Comparison of ENCODE assay signal across 23 cellular contexts in the genomic region with DNA sequence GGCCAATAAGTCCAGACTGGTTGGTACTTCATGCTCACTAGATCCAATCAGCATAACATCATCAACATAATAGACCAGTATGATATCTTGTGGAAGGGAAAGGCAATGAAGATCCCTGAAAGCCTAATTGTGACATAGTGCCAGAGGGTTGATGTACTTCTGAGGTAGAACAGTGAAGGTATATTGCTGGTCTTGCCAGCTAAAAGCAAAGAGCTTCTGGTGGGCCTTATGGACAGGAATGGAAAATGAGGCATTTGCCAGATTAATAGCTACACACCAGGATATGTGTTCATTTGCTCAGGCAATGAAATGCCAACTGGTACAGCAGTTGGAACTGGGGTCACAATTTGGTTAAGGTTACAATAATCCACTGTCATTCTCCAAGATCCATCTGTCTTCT.
"Had no signal": no experiment of that assay in that cellular context is flagged by ENCODE, and none has a peak within 500 bp of the region (broad histone marks: within the 10 kb centered on the region; RNA-seq: fewer than 3 reads in every experiment).

No MANE protein-coding gene starts in this region.

- H3K36me3 ChIP-seq: stomach, suprapubic skin, thoracic aorta, thyroid gland, tibial artery, tibial nerve, transverse colon, upper lobe of left lung, upper lobe of right lung, uterus, vagina had no signal

- H3K4me3 ChIP-seq: stomach, suprapubic skin, testis, thoracic aorta, thyroid gland, tibial artery, tibial nerve, transverse colon, upper lobe of left lung, upper lobe of right lung, uterus, vagina had no signal

- H3K9me3 ChIP-seq: stomach, suprapubic skin, testis, thoracic aorta, thyroid gland, tibial artery, tibial nerve, transverse colon, upper lobe of left lung, upper lobe of right lung, uterus, vagina had no signal

- DNase-seq: stimulated activated CD4-positive, alpha-beta T cell treated with anti-CD3 and anti-CD28 coated beads, Interleukin-2, amount 100 ng/mL, for 48 hours; stimulated activated CD4-positive, alpha-beta T cell treated with anti-CD3 and anti-CD28 coated beads, Interleukin-4, amount 100 ng/mL, for 1 hour; stimulated activated CD4-positive, alpha-beta T cell treated with anti-CD3 and anti-CD28 coated beads, Interleukin-4, amount 100 ng/mL, for 24 hours; stimulated activated CD4-positive, alpha-beta T cell treated with anti-CD3 and anti-CD28 coated beads, Interleukin-4, amount 100 ng/mL, for 4 hours; stimulated activated CD8-positive, alpha-beta memory T cell treated with anti-CD3 and anti-CD28 coated beads, Interleukin-4, amount 100 ng/mL, for 48 hours; stimulated activated naive B cell treated with anti-CD40 and anti-IgM and Interleukin-4, amounts not matched to agents 10 μg/mL and 1 μg/mL and 100 μg/mL, for 72 hours; stimulated activated naive CD4-positive, alpha-beta T cell treated with Interleukin-2 at 50 U/mL for 16 hours; stimulated activated naive CD8-positive, alpha-beta T cell treated with anti-CD3 and anti-CD28 coated beads, Interleukin-15, amount 100 ng/mL, for 72 hours; stimulated activated naive CD8-positive, alpha-beta T cell treated with anti-CD3 and anti-CD28 coated beads, Interleukin-15, Interleukin-2, amounts not matched to agents 100 U/mL and 50 U/mL, for 24 hours; stomach; substantia nigra; testis; thyroid gland; tibial artery; transverse colon; trophoblast cell; upper lobe of left lung; upper lobe of right lung; uterus had no signal

- H3K4me1 ChIP-seq: stomach, suprapubic skin, testis, thyroid gland, tibial artery, tibial nerve, transverse colon, upper lobe of left lung, upper lobe of right lung, uterus, vagina had no signal

- H3K27ac ChIP-seq: stomach, suprapubic skin, testis, thoracic aorta, thyroid gland, tibial artery, tibial nerve, transverse colon, upper lobe of left lung, upper lobe of right lung, uterus, vagina had no signal
